8 cellular contexts compared by ENCODE assay signal in genomic region chr6:13924146-13924948, GRCh38. TPM values are rescaled to one million over a fixed set of nuclear protein-coding genes. Genes with fewer than 3 reads are reported as not detected.
DNase-seq lines count a peak whose midpoint lies in the region; ATAC-seq and TF ChIP-seq lines count a peak whose summit lies in the region.

No MANE protein-coding gene starts in this region.

- H3K4me1 Mint-ChIP-seq in activated B cell treated with CpG ODN at 0.5 μM for 24 hours: peaks cover 16% of the 10 kb centered on the region
- H3K4me1 Mint-ChIP-seq in naive B cell: peaks cover 14 to 17% (median 16%) of the 10 kb centered on the region in 3 donors

- H3K27me3 Mint-ChIP-seq in activated B cell treated with CpG ODN at 0.5 μM for 24 hours (peaks cover 54% of the 10 kb centered on the region), naive B cell (peaks cover 48 to 54% (median 49%) of the 10 kb centered on the region in 3 donors)

- H3K4me3 ChIP-seq in epithelial cell of esophagus (ENCODE audit: low read length): peak overlapping the region; percentile 21

- H3K4me3 Mint-ChIP-seq in activated B cell treated with CpG ODN at 0.5 μM for 24 hours (peak overlapping the region; percentile 77), naive B cell (peak overlapping the region; percentile 79 to 92 (median 88))

- intact Hi-C loops in activated B cell treated with CpG ODN at 0.5 μM for 24 hours (cut with micrococcal nuclease): no loop called here

- H3K9me3 Mint-ChIP-seq in activated B cell treated with CpG ODN at 0.5 μM for 24 hours: no peaks in the 10 kb centered on the region
- peaks cover 0 to 4% (median 0%) of the 10 kb centered on the region in 7 donors for H3K9me3 Mint-ChIP-seq in naive B cell

- TF ChIP-seq CTCF in activated B cell treated with CpG ODN at 0.5 μM for 24 hours (IDR thresholded peaks at IDR 0.05) (no peak), epithelial cell of esophagus (IDR thresholded peaks at IDR 0.05; ENCODE audit: insufficient read depth, low read depth, low read length, missing control alignments) (no peak)

- POLR2A ChIA-PET in activated B cell treated with CpG ODN at 0.5 μM for 24 hours (lab: Charles Lee): interaction anchor here (0.5 to 1.5 kb wide), 8 partner anchors 10 to 1310 kb away, joined by 3 to 5 read pairs (median 4); partner anchors contain the start of gene CD83

- H3K36me3 Mint-ChIP-seq in activated B cell treated with CpG ODN at 0.5 μM for 24 hours (ENCODE audit: low read depth): no peaks in the 10 kb centered on the region
- H3K36me3 Mint-ChIP-seq in naive B cell: no peaks in the 10 kb centered on the region

- DNase-seq in activated CD4-positive, alpha-beta T cell treated with anti-CD3 and anti-CD28 coated beads for 1 hour: peak; percentile 22
- DNase-seq in activated CD4-positive, alpha-beta T cell treated with anti-CD3 and anti-CD28 coated beads for 48 hours: no peak
- DNase-seq in NCI-H1694 treated with DMSO at 0.1 percent for 48 hours (lab: John Stamatoyannopoulos, UW): peak; percentile 42
- peak; percentile 46 for DNase-seq in activated B cell treated with CpG ODN at 0.5 μM for 24 hours
- peak; percentile 21 for DNase-seq in epithelial cell of esophagus (ENCODE audit: low read depth)
- DNase-seq in naive B cell: peak; percentile 9
- no peak for DNase-seq in NAMALWA (ENCODE audit: low spot score)

- peak overlapping the region; percentile 5 for H3K27ac Mint-ChIP-seq in activated B cell treated with CpG ODN at 0.5 μM for 24 hours
- peak overlapping the region in 3 of 6 donors; percentile 39 to 94 (median 57) for H3K27ac Mint-ChIP-seq in naive B cell

- ATAC-seq in activated B cell treated with CpG ODN at 0.5 μM for 24 hours (ENCODE audit: low read depth) (peak; percentile 80), naive B cell (ENCODE audit: low read depth in 2 of 2) (peak; percentile 35 to 77), HG03460 (IDR thresholded peaks at IDR 0.05; ENCODE audit: unreplicated experiment) (no peak)

- CTCF ChIA-PET in activated B cell treated with CpG ODN at 0.5 μM for 24 hours (lab: Charles Lee): interaction anchor here (0.7 to 2.7 kb wide), 4 partner anchors 10 to 219 kb away, joined by 3 to 12 read pairs (median 4); no protein-coding TSS in a partner anchor

RNA-seq across cellular contexts. Expression of gene RNF182, which starts 0.4 kb away (rescaled TPM):
- total RNA-seq in activated B cell treated with CpG ODN at 0.5 μM for 24 hours: 0.15 TPM in 1 of 2 replicates, not detected in the other
- polyA plus RNA-seq in naive B cell (ENCODE audit: low read depth in 6 of 6): not detected

Comparison
In these comparisons a context has a peak if more than half of its experiments do, and no peak if none do; other contexts are left out.
1. DNase-seq: peak in activated CD4-positive, alpha-beta T cell treated with anti-CD3 and anti-CD28 coated beads for 1 hour (single experiment), NCI-H1694 treated with DMSO at 0.1 percent for 48 hours (single experiment), activated B cell treated with CpG ODN at 0.5 μM for 24 hours (single experiment), epithelial cell of esophagus (single experiment) and naive B cell (single experiment); none in activated CD4-positive, alpha-beta T cell treated with anti-CD3 and anti-CD28 coated beads for 48 hours (single experiment) and NAMALWA (single experiment).